ENCODE assay signal across 1 cellular context in genomic region chr6:29981211-29981812, GRCh38.
TF ChIP-seq lines count a peak whose summit lies in the region.

No MANE protein-coding gene starts in this region.

TF ChIP-seq in GM12878, 131 proteins besides CTCF, POLR2A, EP300 and RAD21 (continued from another document):
- TF ChIP-seq ZNF687 (IDR thresholded peaks at IDR 0.05): no peak
